2 cellular contexts compared by ENCODE assay signal in the genomic region with DNA sequence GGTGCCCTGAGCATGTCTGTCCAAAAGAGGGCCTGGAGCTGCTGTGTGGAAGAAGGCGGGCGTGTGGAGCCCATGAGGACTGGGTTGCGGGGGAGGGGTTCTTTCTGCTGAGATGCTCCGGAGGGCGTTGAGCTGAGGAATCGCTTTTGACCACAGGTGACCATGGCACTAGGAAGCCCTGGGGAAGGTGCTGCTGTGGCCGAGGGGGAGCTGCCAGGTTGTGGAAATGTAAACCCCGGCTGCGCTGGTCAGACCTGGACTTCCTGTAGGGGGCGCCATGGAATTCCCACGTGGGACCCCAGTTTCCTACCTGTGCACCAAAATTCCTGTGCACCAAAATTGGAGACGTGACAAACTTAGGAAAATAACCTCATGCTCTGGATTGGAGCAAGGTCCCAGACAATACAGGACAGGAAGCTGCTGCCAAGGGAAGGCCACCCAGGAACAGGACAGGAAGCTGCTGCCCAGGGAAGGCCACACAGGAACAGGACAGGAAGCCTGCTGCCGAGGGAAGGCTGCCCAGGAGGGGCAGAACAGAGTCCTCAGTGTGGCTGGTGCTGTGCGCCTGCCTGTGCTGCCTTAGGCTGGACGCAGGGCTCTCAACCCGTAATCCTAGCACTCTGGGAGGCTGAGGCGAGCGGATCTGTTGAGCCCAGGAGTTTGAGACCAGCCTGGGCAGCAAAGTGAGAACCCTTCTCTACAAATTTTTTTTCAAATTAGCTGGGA.
TF ChIP-seq lines count a peak whose summit lies in the region.

No MANE protein-coding gene starts in this region.

TF ChIP-seq in SK-N-SH, 30 proteins besides CTCF, POLR2A, EP300 and RAD21 (continued from another document):
- TF ChIP-seq, protein P1, sequence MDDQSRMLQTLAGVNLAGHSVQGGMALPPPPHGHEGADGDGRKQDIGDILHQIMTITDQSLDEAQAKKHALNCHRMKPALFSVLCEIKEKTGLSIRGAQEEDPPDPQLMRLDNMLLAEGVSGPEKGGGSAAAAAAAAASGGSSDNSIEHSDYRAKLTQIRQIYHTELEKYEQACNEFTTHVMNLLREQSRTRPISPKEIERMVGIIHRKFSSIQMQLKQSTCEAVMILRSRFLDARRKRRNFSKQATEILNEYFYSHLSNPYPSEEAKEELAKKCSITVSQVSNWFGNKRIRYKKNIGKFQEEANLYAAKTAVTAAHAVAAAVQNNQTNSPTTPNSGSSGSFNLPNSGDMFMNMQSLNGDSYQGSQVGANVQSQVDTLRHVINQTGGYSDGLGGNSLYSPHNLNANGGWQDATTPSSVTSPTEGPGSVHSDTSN (IDR thresholded peaks at IDR 0.05), result no peak
- no peak for TF ChIP-seq GABPA (IDR thresholded peaks at IDR 0.05; ENCODE audit: low read depth)

TF ChIP-seq in SK-N-SH treated with all-trans-retinoic acid at 6 μM for 48 hours, 23 proteins besides CTCF, POLR2A, EP300 and RAD21 (continued from another document):
- TF ChIP-seq ZNF70 (CRISPR knock-in tag; IDR thresholded peaks at IDR 0.05), result no peak
- TF ChIP-seq, protein P2, sequence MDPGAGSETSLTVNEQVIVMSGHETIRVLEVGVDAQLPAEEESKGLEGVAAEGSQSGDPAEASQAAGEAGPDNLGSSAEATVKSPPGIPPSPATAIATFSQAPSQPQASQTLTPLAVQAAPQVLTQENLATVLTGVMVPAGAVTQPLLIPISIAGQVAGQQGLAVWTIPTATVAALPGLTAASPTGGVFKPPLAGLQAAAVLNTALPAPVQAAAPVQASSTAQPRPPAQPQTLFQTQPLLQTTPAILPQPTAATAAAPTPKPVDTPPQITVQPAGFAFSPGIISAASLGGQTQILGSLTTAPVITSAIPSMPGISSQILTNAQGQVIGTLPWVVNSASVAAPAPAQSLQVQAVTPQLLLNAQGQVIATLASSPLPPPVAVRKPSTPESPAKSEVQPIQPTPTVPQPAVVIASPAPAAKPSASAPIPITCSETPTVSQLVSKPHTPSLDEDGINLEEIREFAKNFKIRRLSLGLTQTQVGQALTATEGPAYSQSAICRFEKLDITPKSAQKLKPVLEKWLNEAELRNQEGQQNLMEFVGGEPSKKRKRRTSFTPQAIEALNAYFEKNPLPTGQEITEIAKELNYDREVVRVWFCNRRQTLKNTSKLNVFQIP (CRISPR knock-in tag; IDR thresholded peaks at IDR 0.05; ENCODE audit: borderline replicate concordance, low read depth), result no peak
- TF ChIP-seq TOX (CRISPR knock-in tag; IDR thresholded peaks at IDR 0.05; ENCODE audit: borderline replicate concordance), result no peak
- no peak for TF ChIP-seq SNAI2 (CRISPR knock-in tag; IDR thresholded peaks at IDR 0.05)
- TF ChIP-seq TCF4 (CRISPR knock-in tag; IDR thresholded peaks at IDR 0.05; ENCODE audit: borderline replicate concordance), result no peak
- TF ChIP-seq, protein P3, sequence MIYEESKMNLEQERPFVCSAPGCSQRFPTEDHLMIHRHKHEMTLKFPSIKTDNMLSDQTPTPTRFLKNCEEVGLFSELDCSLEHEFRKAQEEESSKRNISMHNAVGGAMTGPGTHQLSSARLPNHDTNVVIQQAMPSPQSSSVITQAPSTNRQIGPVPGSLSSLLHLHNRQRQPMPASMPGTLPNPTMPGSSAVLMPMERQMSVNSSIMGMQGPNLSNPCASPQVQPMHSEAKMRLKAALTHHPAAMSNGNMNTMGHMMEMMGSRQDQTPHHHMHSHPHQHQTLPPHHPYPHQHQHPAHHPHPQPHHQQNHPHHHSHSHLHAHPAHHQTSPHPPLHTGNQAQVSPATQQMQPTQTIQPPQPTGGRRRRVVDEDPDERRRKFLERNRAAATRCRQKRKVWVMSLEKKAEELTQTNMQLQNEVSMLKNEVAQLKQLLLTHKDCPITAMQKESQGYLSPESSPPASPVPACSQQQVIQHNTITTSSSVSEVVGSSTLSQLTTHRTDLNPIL (CRISPR knock-in tag; IDR thresholded peaks at IDR 0.05; ENCODE audit: low read depth), result no peak
- TF ChIP-seq, protein P4, sequence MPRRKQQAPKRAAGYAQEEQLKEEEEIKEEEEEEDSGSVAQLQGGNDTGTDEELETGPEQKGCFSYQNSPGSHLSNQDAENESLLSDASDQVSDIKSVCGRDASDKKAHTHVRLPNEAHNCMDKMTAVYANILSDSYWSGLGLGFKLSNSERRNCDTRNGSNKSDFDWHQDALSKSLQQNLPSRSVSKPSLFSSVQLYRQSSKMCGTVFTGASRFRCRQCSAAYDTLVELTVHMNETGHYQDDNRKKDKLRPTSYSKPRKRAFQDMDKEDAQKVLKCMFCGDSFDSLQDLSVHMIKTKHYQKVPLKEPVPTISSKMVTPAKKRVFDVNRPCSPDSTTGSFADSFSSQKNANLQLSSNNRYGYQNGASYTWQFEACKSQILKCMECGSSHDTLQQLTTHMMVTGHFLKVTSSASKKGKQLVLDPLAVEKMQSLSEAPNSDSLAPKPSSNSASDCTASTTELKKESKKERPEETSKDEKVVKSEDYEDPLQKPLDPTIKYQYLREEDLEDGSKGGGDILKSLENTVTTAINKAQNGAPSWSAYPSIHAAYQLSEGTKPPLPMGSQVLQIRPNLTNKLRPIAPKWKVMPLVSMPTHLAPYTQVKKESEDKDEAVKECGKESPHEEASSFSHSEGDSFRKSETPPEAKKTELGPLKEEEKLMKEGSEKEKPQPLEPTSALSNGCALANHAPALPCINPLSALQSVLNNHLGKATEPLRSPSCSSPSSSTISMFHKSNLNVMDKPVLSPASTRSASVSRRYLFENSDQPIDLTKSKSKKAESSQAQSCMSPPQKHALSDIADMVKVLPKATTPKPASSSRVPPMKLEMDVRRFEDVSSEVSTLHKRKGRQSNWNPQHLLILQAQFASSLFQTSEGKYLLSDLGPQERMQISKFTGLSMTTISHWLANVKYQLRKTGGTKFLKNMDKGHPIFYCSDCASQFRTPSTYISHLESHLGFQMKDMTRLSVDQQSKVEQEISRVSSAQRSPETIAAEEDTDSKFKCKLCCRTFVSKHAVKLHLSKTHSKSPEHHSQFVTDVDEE (CRISPR knock-in tag; IDR thresholded peaks at IDR 0.05), result no peak
- TF ChIP-seq ZC3H10 (CRISPR knock-in tag; IDR thresholded peaks at IDR 0.05), result no peak
